In the genomic region with DNA sequence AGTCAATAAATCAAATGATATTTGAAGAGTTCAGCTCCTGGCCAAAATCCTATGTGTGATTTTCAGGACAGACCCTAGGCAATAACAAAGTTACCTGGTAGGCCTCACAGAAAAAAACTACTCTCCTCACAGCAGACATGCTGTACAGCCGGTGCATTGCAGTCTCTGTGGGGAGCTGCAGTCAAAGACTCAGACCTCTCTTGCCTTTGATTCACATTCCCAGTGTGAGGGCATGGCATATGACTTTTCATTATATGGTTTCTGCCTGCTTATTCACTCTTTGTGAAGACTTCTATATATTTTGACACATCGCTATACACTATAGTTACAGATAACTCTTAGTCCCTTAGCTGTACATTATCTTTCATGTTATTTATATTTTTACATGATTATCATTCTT, we compare ENCODE assay signal across 19 cellular contexts.
A peak's percentile ranks its signal among the peaks of the same experiment; 100 is the strongest.
DNase-seq lines count a peak whose midpoint lies in the region; ATAC-seq and TF ChIP-seq lines count a peak whose summit lies in the region.
"Had no signal": no experiment of that assay in that cellular context is flagged by ENCODE, and none has a peak within 500 bp of the region (broad histone marks: within the 10 kb centered on the region; RNA-seq: fewer than 3 reads in every experiment).

No MANE protein-coding gene starts in this region.

- peaks cover 43% of the 10 kb centered on the region for H3K4me1 ChIP-seq in A673 (ENCODE audit: insufficient read depth, low read length, poor library complexity, severe bottlenecking)
- H3K4me1 ChIP-seq: BLaER1 treated with 17β-estradiol and CSF1 and Interleukin-3, amounts not matched to agents 10 nM and 100 nM; HAP-1 had no signal

- H3K9ac ChIP-seq in neural cell (ENCODE audit: low read length) = no peak overlapping the region
- H3K9ac ChIP-seq: BLaER1 treated with 17β-estradiol and CSF1 and Interleukin-3, amounts not matched to agents 10 nM and 100 nM; GM23248 had no signal

- H2AFZ ChIP-seq in neural cell (ENCODE audit: low read depth, low read length) = no peak overlapping the region
- H2AFZ ChIP-seq: GM23248 had no signal

- POLR2A ChIA-PET in A673 (lab: Charles Lee; ENCODE audit: low non-redundant PET) (no interaction called here), WTC11 (lab: Charles Lee) (no interaction called here)

- no peaks in the 10 kb centered on the region for H4K20me1 ChIP-seq in neural cell (ENCODE audit: insufficient read depth)
- H4K20me1 ChIP-seq: BLaER1 treated with 17β-estradiol and CSF1 and Interleukin-3, amounts not matched to agents 10 nM and 100 nM had no signal

- TF ChIP-seq EP300 in neural cell (conservative IDR thresholded peaks at IDR 0.05; ENCODE audit: poor library complexity, severe bottlenecking) = no peak

- peak; percentile 34 for TF ChIP-seq RAD21 in neural cell (conservative IDR thresholded peaks at IDR 0.05)

- no peak overlapping the region for H3K4me3 Mint-ChIP-seq in WTC11
- H3K4me3 Mint-ChIP-seq: B cell; CD8-positive, alpha-beta T cell had no signal

- H3F3A ChIP-seq in neural cell (ENCODE audit: insufficient read depth, low read length, poor library complexity, severe bottlenecking) = no peaks in the 10 kb centered on the region

- H3K9me3 ChIP-seq in A673 (ENCODE audit: low read depth, low read length, poor library complexity, severe bottlenecking) (no peaks in the 10 kb centered on the region), neural cell (ENCODE audit: low read length) (no peaks in the 10 kb centered on the region)
- H3K9me3 ChIP-seq: BLaER1 treated with 17β-estradiol and CSF1 and Interleukin-3, amounts not matched to agents 10 nM and 100 nM; HAP-1 had no signal

- CTCF ChIA-PET in A673 (lab: Charles Lee) = no interaction called here
- CTCF ChIA-PET in WTC11 (lab: Charles Lee) = no interaction called here

- no peaks in the 10 kb centered on the region for H3K4me1 Mint-ChIP-seq in WTC11
- H3K4me1 Mint-ChIP-seq: B cell had no signal

- no TSS peak for BruUV-seq in A673 (replicated peaks; lab: Mats Ljungman, UMichigan)

- DNase-seq in A673 (ENCODE audit: low spot score) (no peak), NCI-H146 treated with DMSO at 0.1 percent for 48 hours (lab: John Stamatoyannopoulos, UW; ENCODE audit: unreplicated experiment) (peak; percentile 20), WTC11 (ENCODE audit: low spot score) (no peak), COLO668 (lab: John Stamatoyannopoulos, UW; ENCODE audit: unreplicated experiment) (no peak), SIG-M5 treated with dmso at 0.1 percent for 504 hours (lab: John Stamatoyannopoulos, UW; ENCODE audit: unreplicated experiment) (no peak), NCI-H526 treated with DMSO at 0.1 percent for 48 hours (lab: John Stamatoyannopoulos, UW) (no peak)
- DNase-seq: 8988T; CD8-positive, alpha-beta T cell; COR-L47; DMS 273 treated with DMSO at 0.1 percent for 48 hours; DMS53; DND-41; EL; GM23248 had no signal

- H3K27me3 ChIP-seq in A673 (replicated peaks; ENCODE audit: insufficient read depth, low read depth, low read length, poor library complexity) (no peaks in the 10 kb centered on the region), neural cell (ENCODE audit: insufficient read depth, low read depth, low read length) (no peaks in the 10 kb centered on the region)
- H3K27me3 ChIP-seq: BLaER1 treated with 17β-estradiol and CSF1 and Interleukin-3, amounts not matched to agents 10 nM and 100 nM had no signal

- no peak overlapping the region for H3K27ac Mint-ChIP-seq in WTC11
- H3K27ac Mint-ChIP-seq: B cell; CD8-positive, alpha-beta T cell had no signal

- intact Hi-C loops in A673 (cut with micrococcal nuclease; ENCODE audit: unreplicated experiment) = no loop called here

- H3K27ac ChIP-seq in A673 (ENCODE audit: low read depth, low read length, poor library complexity, severe bottlenecking) (peak overlapping the region; percentile 60), neural cell (ENCODE audit: low read length) (no peak overlapping the region)
- H3K27ac ChIP-seq: BLaER1 treated with 17β-estradiol and CSF1 and Interleukin-3, amounts not matched to agents 10 nM and 100 nM; GM23248; HL-60 had no signal

- H3K36me3 Mint-ChIP-seq in WTC11 = no peaks in the 10 kb centered on the region
- H3K36me3 Mint-ChIP-seq: CD8-positive, alpha-beta T cell had no signal

- no peaks in the 10 kb centered on the region for H3K79me2 ChIP-seq in neural cell (replicated peaks; ENCODE audit: insufficient read depth, low read length)

- ATAC-seq in WTC11 = peak; percentile 53; the same call in 1 of the 2 replicates
- ATAC-seq: CD8-positive, alpha-beta T cell had no signal

- H3K9me3 Mint-ChIP-seq in WTC11 = no peaks in the 10 kb centered on the region

- H3K4me3 ChIP-seq in A673 (ENCODE audit: low read depth, low read length, poor library complexity, severe bottlenecking) (no peak overlapping the region), neural cell (ENCODE audit: low read length) (no peak overlapping the region)
- H3K4me3 ChIP-seq: BLaER1 treated with 17β-estradiol and CSF1 and Interleukin-3, amounts not matched to agents 10 nM and 100 nM; GM23248; HAP-1 had no signal

- H3K4me2 ChIP-seq in neural cell (ENCODE audit: low read length) = no peak overlapping the region
- H3K4me2 ChIP-seq: BLaER1 treated with 17β-estradiol and CSF1 and Interleukin-3, amounts not matched to agents 10 nM and 100 nM had no signal

- H3K27me3 Mint-ChIP-seq in WTC11 (ENCODE audit: low read depth) = no peaks in the 10 kb centered on the region
- H3K27me3 Mint-ChIP-seq: B cell had no signal

- no peak for TF ChIP-seq CTCF in A673 (conservative IDR thresholded peaks at IDR 0.05; ENCODE audit: low read depth, low read length)
- no peak for TF ChIP-seq CTCF in WTC11 (IDR thresholded peaks at IDR 0.05)
- no peak for TF ChIP-seq CTCF in neural cell (IDR thresholded peaks at IDR 0.05; ENCODE audit: poor library complexity, severe bottlenecking)

- H3K9me2 ChIP-seq in neural cell (ENCODE audit: insufficient read depth, low read length) = no peaks in the 10 kb centered on the region

- H3K36me3 ChIP-seq in A673 (ENCODE audit: insufficient read depth, low read length, poor library complexity, severe bottlenecking) (no peaks in the 10 kb centered on the region), neural cell (ENCODE audit: insufficient read depth, low read length) (no peaks in the 10 kb centered on the region)
- H3K36me3 ChIP-seq: BLaER1 treated with 17β-estradiol and CSF1 and Interleukin-3, amounts not matched to agents 10 nM and 100 nM; HAP-1 had no signal

TF ChIP-seq in WTC11, 78 proteins besides CTCF, POLR2A, EP300 and RAD21 (continues in another document):
- TF ChIP-seq NFATC4 (CRISPR knock-in tag; IDR thresholded peaks at IDR 0.05) = no peak
- TF ChIP-seq ZNF219 (CRISPR knock-in tag; IDR thresholded peaks at IDR 0.05; ENCODE audit: borderline replicate concordance) = no peak
- TF ChIP-seq, protein P1, sequence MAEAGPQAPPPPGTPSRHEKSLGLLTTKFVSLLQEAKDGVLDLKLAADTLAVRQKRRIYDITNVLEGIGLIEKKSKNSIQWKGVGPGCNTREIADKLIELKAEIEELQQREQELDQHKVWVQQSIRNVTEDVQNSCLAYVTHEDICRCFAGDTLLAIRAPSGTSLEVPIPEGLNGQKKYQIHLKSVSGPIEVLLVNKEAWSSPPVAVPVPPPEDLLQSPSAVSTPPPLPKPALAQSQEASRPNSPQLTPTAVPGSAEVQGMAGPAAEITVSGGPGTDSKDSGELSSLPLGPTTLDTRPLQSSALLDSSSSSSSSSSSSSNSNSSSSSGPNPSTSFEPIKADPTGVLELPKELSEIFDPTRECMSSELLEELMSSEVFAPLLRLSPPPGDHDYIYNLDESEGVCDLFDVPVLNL (CRISPR knock-in tag; IDR thresholded peaks at IDR 0.05; ENCODE audit: borderline replicate concordance, low read depth) = no peak
- no peak for TF ChIP-seq CDX4 (CRISPR knock-in tag; IDR thresholded peaks at IDR 0.05; ENCODE audit: borderline replicate concordance)

TF ChIP-seq in neural cell, 6 proteins besides CTCF, POLR2A, EP300 and RAD21:
- TF ChIP-seq TAF1 (IDR thresholded peaks at IDR 0.05; ENCODE audit: low read depth) (no peak), POLR2AphosphoS5 (IDR thresholded peaks at IDR 0.05) (peak; percentile 67)
- TF ChIP-seq, protein P2, sequence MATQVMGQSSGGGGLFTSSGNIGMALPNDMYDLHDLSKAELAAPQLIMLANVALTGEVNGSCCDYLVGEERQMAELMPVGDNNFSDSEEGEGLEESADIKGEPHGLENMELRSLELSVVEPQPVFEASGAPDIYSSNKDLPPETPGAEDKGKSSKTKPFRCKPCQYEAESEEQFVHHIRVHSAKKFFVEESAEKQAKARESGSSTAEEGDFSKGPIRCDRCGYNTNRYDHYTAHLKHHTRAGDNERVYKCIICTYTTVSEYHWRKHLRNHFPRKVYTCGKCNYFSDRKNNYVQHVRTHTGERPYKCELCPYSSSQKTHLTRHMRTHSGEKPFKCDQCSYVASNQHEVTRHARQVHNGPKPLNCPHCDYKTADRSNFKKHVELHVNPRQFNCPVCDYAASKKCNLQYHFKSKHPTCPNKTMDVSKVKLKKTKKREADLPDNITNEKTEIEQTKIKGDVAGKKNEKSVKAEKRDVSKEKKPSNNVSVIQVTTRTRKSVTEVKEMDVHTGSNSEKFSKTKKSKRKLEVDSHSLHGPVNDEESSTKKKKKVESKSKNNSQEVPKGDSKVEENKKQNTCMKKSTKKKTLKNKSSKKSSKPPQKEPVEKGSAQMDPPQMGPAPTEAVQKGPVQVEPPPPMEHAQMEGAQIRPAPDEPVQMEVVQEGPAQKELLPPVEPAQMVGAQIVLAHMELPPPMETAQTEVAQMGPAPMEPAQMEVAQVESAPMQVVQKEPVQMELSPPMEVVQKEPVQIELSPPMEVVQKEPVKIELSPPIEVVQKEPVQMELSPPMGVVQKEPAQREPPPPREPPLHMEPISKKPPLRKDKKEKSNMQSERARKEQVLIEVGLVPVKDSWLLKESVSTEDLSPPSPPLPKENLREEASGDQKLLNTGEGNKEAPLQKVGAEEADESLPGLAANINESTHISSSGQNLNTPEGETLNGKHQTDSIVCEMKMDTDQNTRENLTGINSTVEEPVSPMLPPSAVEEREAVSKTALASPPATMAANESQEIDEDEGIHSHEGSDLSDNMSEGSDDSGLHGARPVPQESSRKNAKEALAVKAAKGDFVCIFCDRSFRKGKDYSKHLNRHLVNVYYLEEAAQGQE (IDR thresholded peaks at IDR 0.05; ENCODE audit: borderline replicate concordance) = peak; percentile 15
